In the genomic region with DNA sequence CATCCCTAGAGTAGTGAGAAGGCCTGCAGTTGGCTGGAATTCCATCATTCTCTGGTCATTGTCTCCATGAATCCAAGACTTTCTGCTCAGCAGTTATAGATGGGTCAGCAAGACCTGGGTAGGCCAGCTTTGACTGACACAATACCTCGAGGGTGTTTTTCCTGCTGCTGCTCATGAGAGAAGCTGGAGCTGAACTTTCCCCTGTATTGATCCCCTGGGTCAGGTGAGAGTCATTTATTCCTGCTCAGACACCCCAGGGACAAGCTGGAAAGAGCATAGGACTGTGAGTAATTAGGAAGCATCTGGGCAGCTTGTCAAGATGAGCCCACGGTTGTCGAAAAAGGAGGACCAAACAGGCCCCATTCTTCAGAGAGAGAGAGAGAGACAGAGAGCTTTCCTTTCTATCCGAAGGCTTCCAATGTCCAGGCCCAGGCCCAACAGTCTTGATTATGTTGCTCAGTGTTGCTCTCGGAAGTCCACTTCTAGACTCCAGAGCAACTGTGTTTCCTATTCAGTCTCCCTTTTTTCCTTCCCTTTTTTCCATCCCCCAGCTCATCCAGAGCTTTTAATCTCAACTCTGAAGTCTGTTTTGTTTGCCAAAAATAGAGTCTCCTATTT, we compare ENCODE assay signal across 26 cellular contexts.
"Had no signal": no experiment of that assay in that cellular context is flagged by ENCODE, and none has a peak within 500 bp of the region (broad histone marks: within the 10 kb centered on the region; RNA-seq: fewer than 3 reads in every experiment).

No MANE protein-coding gene starts in this region.

- H3K27ac ChIP-seq: neural progenitor cell, ovary, parathyroid adenoma, psoas muscle, skin epidermis, stomach, thoracic aorta, thyroid gland, tibial nerve, upper lobe of left lung, vagina had no signal

- H3K27me3 ChIP-seq: neural progenitor cell, ovary, thyroid gland, tibial nerve, upper lobe of left lung, vagina had no signal

- FAIRE-seq: urothelium cell line had no signal

- H3K9me3 ChIP-seq: ovary, psoas muscle, stomach, thoracic aorta, thyroid gland, tibial nerve, upper lobe of left lung, vagina had no signal

- H3K4me1 ChIP-seq: parathyroid adenoma, psoas muscle, stomach, thyroid gland, tibial nerve, upper lobe of left lung, vagina had no signal

- DNase-seq: natural killer cell; occipital lobe; ovary; posterior cingulate gyrus; psoas muscle; right cardiac atrium; stimulated activated CD4-positive, alpha-beta T cell treated with anti-CD3 and anti-CD28 coated beads, Interleukin-15, amount 100 ng/mL, for 24 hours; stimulated activated CD4-positive, alpha-beta T cell treated with anti-CD3 and anti-CD28 coated beads, Interleukin-2, amount 100 ng/mL, for 24 hours; stimulated activated CD4-positive, alpha-beta T cell treated with anti-CD3 and anti-CD28 coated beads, Interleukin-2, amount 100 ng/mL, for 48 hours; stimulated activated CD4-positive, alpha-beta T cell treated with anti-CD3 and anti-CD28 coated beads, Interleukin-4, amount 100 ng/mL, for 24 hours; stimulated activated naive B cell treated with anti-CD40 and anti-IgM and Interleukin-4, amounts not matched to agents 10 μg/mL and 1 μg/mL and 100 μg/mL, for 72 hours; stimulated activated naive CD4-positive, alpha-beta T cell treated with Interleukin-2 at 50 U/mL for 16 hours; stomach; thyroid gland; trophoblast cell; upper lobe of left lung had no signal

- H3K4me3 ChIP-seq: neural progenitor cell, ovary, psoas muscle, skin epidermis, smooth muscle cell, stomach, thoracic aorta, thyroid gland, tibial nerve, upper lobe of left lung, vagina had no signal

- H2AFZ ChIP-seq: neural progenitor cell, parathyroid adenoma had no signal

- H3K9ac ChIP-seq: neural progenitor cell, parathyroid adenoma had no signal

- H3K4me2 ChIP-seq: neural progenitor cell, smooth muscle cell had no signal

- H3K36me3 ChIP-seq: neural progenitor cell, ovary, stomach, thoracic aorta, thyroid gland, tibial nerve, upper lobe of left lung, vagina had no signal

- H3K79me2 ChIP-seq: parathyroid adenoma had no signal

- ATAC-seq: natural killer cell; psoas muscle; right cardiac atrium; sciatic nerve; stimulated activated effector memory CD8-positive, alpha-beta T cell treated with anti-CD3 and anti-CD28 coated beads, Interleukin-12 subunit alpha, Interleukin-12 subunit beta, amount 100 ng/mL, for 72 hours; stimulated activated naive B cell treated with anti-CD40 and anti-IgM and Interleukin-4, amounts not matched to agents 10 μg/mL and 1 μg/mL and 100 μg/mL, for 72 hours had no signal
